12 cellular contexts compared by ENCODE assay signal in the genomic region with DNA sequence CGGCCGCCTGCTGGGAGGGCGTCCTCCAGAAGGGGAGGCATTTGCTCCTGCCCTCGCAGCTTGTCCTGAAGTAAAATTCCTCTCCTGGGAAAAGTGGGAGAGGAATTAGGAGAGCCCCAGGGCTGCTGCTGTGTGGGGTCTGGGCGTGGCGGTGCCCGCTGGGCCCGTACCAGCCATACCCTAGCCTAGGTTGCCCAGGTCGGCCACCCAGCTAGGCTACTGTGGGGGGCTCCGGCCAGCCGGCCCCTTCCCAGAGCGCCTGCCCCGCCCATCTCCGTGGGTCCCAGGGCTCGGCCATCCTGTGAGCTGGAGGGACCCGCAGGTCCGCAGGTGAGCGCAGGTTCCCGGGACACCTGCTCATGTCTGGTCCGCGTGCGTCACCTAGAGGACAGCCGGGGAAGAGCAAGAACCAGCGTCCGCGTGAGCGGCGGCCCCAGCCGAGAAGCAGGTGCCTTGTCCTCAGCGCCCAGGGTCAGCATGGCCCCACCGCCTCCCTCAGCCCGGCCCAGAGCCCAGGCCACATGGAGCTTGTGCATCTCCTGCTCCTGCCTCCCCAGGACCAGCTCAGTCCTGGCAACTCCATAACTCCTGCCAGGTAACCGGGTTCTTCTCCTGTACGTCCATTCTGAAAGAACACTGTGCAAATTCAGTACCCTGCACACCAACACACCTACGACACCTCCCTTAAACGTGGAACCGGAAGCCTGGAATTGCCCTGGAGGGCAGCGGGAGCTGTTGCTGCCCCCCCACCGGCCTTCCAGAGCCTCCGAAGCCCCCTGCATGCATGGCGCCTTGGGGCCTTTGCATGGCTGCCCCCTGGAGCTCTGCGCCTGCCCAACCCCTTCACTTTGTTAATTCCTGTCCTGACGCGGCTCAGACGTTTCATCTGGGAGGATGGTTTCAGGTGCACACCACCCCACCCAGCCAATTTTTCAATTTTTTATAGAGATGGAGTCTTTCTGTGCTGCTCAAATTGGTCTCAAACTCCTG. TPM values are rescaled to one million over a fixed set of nuclear protein-coding genes. Genes with fewer than 3 reads are reported as not detected.
DNase-seq lines count a peak whose midpoint lies in the region; ATAC-seq and TF ChIP-seq lines count a peak whose summit lies in the region.
"Had no signal": no experiment of that assay in that cellular context is flagged by ENCODE, and none has a peak within 500 bp of the region (broad histone marks: within the 10 kb centered on the region; RNA-seq: fewer than 3 reads in every experiment).

No MANE protein-coding gene starts in this region.

- ATAC-seq in activated T-cell treated with anti-CD3 and anti-CD28 coated beads, Interleukin-2, amount 50 U/mL, for 72 hours (replicated peaks in 1 of 2), result no peak
- no peak for ATAC-seq in HG02610 (IDR thresholded peaks at IDR 0.05; ENCODE audit: unreplicated experiment)

- H3K9me3 Mint-ChIP-seq in activated T-cell treated with anti-CD3 and anti-CD28 coated beads, Interleukin-2, amount 50 U/mL, for 72 hours, result peaks cover 3 to 5% of the 10 kb centered on the region in 2 donors

- intact Hi-C loops in sigmoid colon (cut with DNase I), result no loop called here

- DNase-seq in DMS53 (lab: John Stamatoyannopoulos, UW), result peak; percentile 17
- no peak for DNase-seq in DMS53 treated with DMSO at 0.1 percent for 48 hours (lab: John Stamatoyannopoulos, UW; ENCODE audit: unreplicated experiment)
- peak; percentile 72 for DNase-seq in RWPE1 (ENCODE audit: low spot score)
- peak in 1 of 2 donors; percentile 45 for DNase-seq in cardiac muscle cell (ENCODE audit: low read depth in 1 of 2, low spot score in 1 of 2)
- DNase-seq in sigmoid colon, result no peak
- DNase-seq in activated T-cell treated with anti-CD3 and anti-CD28 coated beads, Interleukin-2, amount 50 U/mL, for 72 hours, result no peak
- no peak for DNase-seq in hepatic stellate cell (ENCODE audit: low spot score)
- DNase-seq: T1000 had no signal

- WGBS in sigmoid colon, 2 donors, result 86 to 87% methylated on average over 45 of the region's 45 CpGs

- no peak overlapping the region for H3K4me3 Mint-ChIP-seq in activated T-cell treated with anti-CD3 and anti-CD28 coated beads, Interleukin-2, amount 50 U/mL, for 72 hours
- H3K4me3 Mint-ChIP-seq: central memory CD8-positive, alpha-beta T cell had no signal

- CTCF ChIA-PET in RWPE1 (lab: Yijun Ruan, JAX), result interaction anchor here (0.5 to 1.0 kb wide), 6 partner anchors 17 to 382 kb away, joined by 3 to 5 read pairs (median 4); no protein-coding TSS in a partner anchor

- H3K4me3 ChIP-seq in cardiac muscle cell (no peak overlapping the region), sigmoid colon (no peak overlapping the region)

- no peak for TF ChIP-seq EP300 in sigmoid colon (IDR thresholded peaks at IDR 0.05)

- POLR2A ChIA-PET in RWPE1 (lab: Yijun Ruan, JAX; ENCODE audit: low non-redundant PET), result no interaction called here

- H3K36me3 ChIP-seq in cardiac muscle cell, result no peaks in the 10 kb centered on the region
- no peaks in the 10 kb centered on the region for H3K36me3 ChIP-seq in sigmoid colon

- no peak overlapping the region for H3K27ac ChIP-seq in RWPE1
- H3K27ac ChIP-seq in cardiac muscle cell, result no peak overlapping the region
- H3K27ac ChIP-seq in sigmoid colon, result no peak overlapping the region

- no peaks in the 10 kb centered on the region for H3K9me3 ChIP-seq in cardiac muscle cell (ENCODE audit: low read depth)
- H3K9me3 ChIP-seq in sigmoid colon, result no peaks in the 10 kb centered on the region

- peaks cover 6% of the 10 kb centered on the region in 2 donors for H3K36me3 Mint-ChIP-seq in activated T-cell treated with anti-CD3 and anti-CD28 coated beads, Interleukin-2, amount 50 U/mL, for 72 hours (ENCODE audit: insufficient read depth in 2 of 2)

- H3K4me1 Mint-ChIP-seq in activated T-cell treated with anti-CD3 and anti-CD28 coated beads, Interleukin-2, amount 50 U/mL, for 72 hours (ENCODE audit: low read depth), result peaks cover 6% of the 10 kb centered on the region

- no peaks in the 10 kb centered on the region for H3K27me3 Mint-ChIP-seq in activated T-cell treated with anti-CD3 and anti-CD28 coated beads, Interleukin-2, amount 50 U/mL, for 72 hours (ENCODE audit: low read depth)
- H3K27me3 Mint-ChIP-seq: central memory CD8-positive, alpha-beta T cell had no signal

- no peak overlapping the region for H3K27ac Mint-ChIP-seq in activated T-cell treated with anti-CD3 and anti-CD28 coated beads, Interleukin-2, amount 50 U/mL, for 72 hours

- TF ChIP-seq CTCF in RWPE1 (conservative IDR thresholded peaks at IDR 0.05; ENCODE audit: low read depth) (peak; percentile 74), cardiac muscle cell (IDR thresholded peaks at IDR 0.05; ENCODE audit: low read depth, low read length) (peak; percentile 10), sigmoid colon (IDR thresholded peaks at IDR 0.05) (peak; percentile 30 to 63 (median 50))

- no peak for TF ChIP-seq POLR2A in sigmoid colon (IDR thresholded peaks at IDR 0.05)

- H3K4me1 ChIP-seq in cardiac muscle cell (ENCODE audit: low read depth) (no peaks in the 10 kb centered on the region), sigmoid colon (no peaks in the 10 kb centered on the region)

- H3K27me3 ChIP-seq in cardiac muscle cell (no peaks in the 10 kb centered on the region), sigmoid colon (no peaks in the 10 kb centered on the region)

RNA-seq across cellular contexts. Expression of a gene that starts 22.8 kb away (rescaled TPM):
- total RNA-seq in cardiac muscle cell (not detected in 2 replicates), sigmoid colon (not detected)
- polyA plus RNA-seq in cardiac muscle cell (not detected in 2 replicates), sigmoid colon (not detected)
- total RNA-seq in activated T-cell treated with anti-CD3 and anti-CD28 coated beads, Interleukin-2, amount 50 U/mL, for 72 hours, result not detected
- total RNA-seq: urinary bladder had no signal
- polyA plus RNA-seq: AG04450, urinary bladder had no signal

Comparison
In these comparisons a context has a peak if more than half of its experiments do, and no peak if none do; other contexts are left out.
1. DNase-seq: peak in DMS53 (single experiment) and RWPE1 (single experiment); none in DMS53 treated with DMSO at 0.1 percent for 48 hours (single experiment), sigmoid colon (single experiment), activated T-cell treated with anti-CD3 and anti-CD28 coated beads, Interleukin-2, amount 50 U/mL, for 72 hours (0 of 2) and hepatic stellate cell (single experiment).
2. CTCF ChIP-seq: peak in every context shown above with its lines; median percentile 74 in RWPE1; 50 in sigmoid colon; 10 in cardiac muscle cell.